Comparison of ENCODE assay signal across 11 cellular contexts in genomic region chr4:87555751-87556619, GRCh38. TPM values are rescaled to one million over a fixed set of nuclear protein-coding genes. Genes with fewer than 3 reads are reported as not detected.
A peak's percentile ranks its signal among the peaks of the same experiment; 100 is the strongest.
DNase-seq lines count a peak whose midpoint lies in the region; ATAC-seq, FAIRE-seq and TF ChIP-seq lines count a peak whose summit lies in the region.
"Had no signal": no experiment of that assay in that cellular context is flagged by ENCODE, and none has a peak within 500 bp of the region (broad histone marks: within the 10 kb centered on the region; RNA-seq: fewer than 3 reads in every experiment).

No MANE protein-coding gene starts in this region.

- no peaks in the 10 kb centered on the region for H3K23me2 ChIP-seq in H1 (ENCODE audit: low read depth, low read length)

- DNase-seq in EL, result peak; percentile 84
- DNase-seq in MV-4-11 (lab: John Stamatoyannopoulos, UW), result peak; percentile 41
- no peak for DNase-seq in H1 (ENCODE audit: low read depth in 1 of 2, low spot score in 2 of 2)
- peak; percentile 97 for DNase-seq in renal cortical epithelial cell (ENCODE audit: low read depth)
- no peak for DNase-seq in left colon
- DNase-seq in NCI-H2029 (lab: John Stamatoyannopoulos, UW), result no peak
- DNase-seq: heart right ventricle, pancreas, SHP77 treated with DMSO at 0.1 percent for 48 hours had no signal

- H3K9ac ChIP-seq in H1 (replicated peaks in 1 of 4; ENCODE audit: extremely low read depth in 1 of 4, low read depth in 3 of 4, low read length in 3 of 4), result no peak overlapping the region

- no peak overlapping the region for H3K4me2 ChIP-seq in H1 (ENCODE audit: insufficient read depth in 1 of 2, low read depth in 2 of 2, low read length in 2 of 2)

- no peaks in the 10 kb centered on the region for H3K79me1 ChIP-seq in H1 (ENCODE audit: low read depth, low read length)

- no peak overlapping the region for H2BK12ac ChIP-seq in H1 (ENCODE audit: low read depth, low read length)

- no peak overlapping the region for H4K91ac ChIP-seq in H1 (replicated peaks; ENCODE audit: insufficient read length, low read length)

- H3K4me3 ChIP-seq in H1 (ENCODE audit: extremely low read depth in 1 of 4, insufficient read depth in 2 of 4, low read depth in 3 of 4, low read length in 4 of 4), result no peak overlapping the region
- H3K4me3 ChIP-seq: heart right ventricle, pancreas had no signal

- no peak overlapping the region for H2BK20ac ChIP-seq in H1 (ENCODE audit: low read length)

- H3K14ac ChIP-seq in H1 (ENCODE audit: insufficient read length), result no peak overlapping the region

- no peaks in the 10 kb centered on the region for H3K79me2 ChIP-seq in H1 (ENCODE audit: control insufficient read depth in 1 of 2, insufficient read depth in 2 of 2, low read length in 2 of 2)

- POLR2A ChIA-PET in H1 (lab: Charles Lee; ENCODE audit: partially characterized antibody), result no interaction called here

- no peaks in the 10 kb centered on the region for H3K9me3 ChIP-seq in H1 (ENCODE audit: insufficient read depth in 2 of 2, low read depth in 1 of 2, low read length in 1 of 2)
- H3K9me3 ChIP-seq: heart right ventricle, pancreas had no signal

- 87% methylated on average over 5 of the region's 5 CpGs; no CpG with 5 or more reads in 1 of the 2 experiments for WGBS in H1 (ENCODE audit: extremely low coverage in 1 of 2, insufficient coverage in 1 of 2, insufficient read length in 1 of 2, insufficient replicate concordance in 2 of 2, low coverage in 1 of 2, low lambda C conversion rate in 2 of 2, missing lambda C conversion rate in 1 of 2), 2 experiments

- intact Hi-C loops in left colon (cut with DNase I, micrococcal nuclease), result no loop called here

- H3K36me3 ChIP-seq in H1 (ENCODE audit: control insufficient read depth in 2 of 4, insufficient read depth in 4 of 4, low read length in 3 of 4), result no peaks in the 10 kb centered on the region
- H3K36me3 ChIP-seq: heart right ventricle, pancreas had no signal

- peak overlapping the region; percentile 16; the same call in 1 of the 2 replicates for H2AFZ ChIP-seq in H1 (ENCODE audit: low read length)

- no peak overlapping the region for H4K8ac ChIP-seq in H1 (ENCODE audit: extremely low read depth, insufficient read depth, low read length)

- H4K20me1 ChIP-seq in H1 (replicated peaks in 1 of 2; ENCODE audit: control insufficient read depth in 1 of 2, insufficient read depth in 2 of 2, low read length in 2 of 2), result no peaks in the 10 kb centered on the region

- H4K5ac ChIP-seq in H1 (ENCODE audit: insufficient read length, low read depth, low read length), result no peak overlapping the region

- H3K4me1 ChIP-seq in H1 (replicated peaks in 1 of 4; ENCODE audit: control insufficient read depth in 3 of 4, insufficient read depth in 4 of 4, low read length in 3 of 4), result peaks cover 0 to 3% (median 0%) of the 10 kb centered on the region in 4 experiments; a peak in 2 of 7 replicates
- H3K4me1 ChIP-seq: pancreas had no signal

- FAIRE-seq in H1 (lab: Jason Lieb, UNC), result no peak
- FAIRE-seq: pancreas had no signal

- ATAC-seq in GM21390 (IDR thresholded peaks at IDR 0.05; ENCODE audit: unreplicated experiment) (no peak), left colon (no peak), GM19463 (IDR thresholded peaks at IDR 0.05; ENCODE audit: unreplicated experiment) (no peak)

- no peak for TF ChIP-seq EP300 in H1 (IDR thresholded peaks at IDR 0.05; ENCODE audit: borderline replicate concordance in 1 of 2, low read depth in 2 of 2, low read length in 2 of 2)

- CTCF ChIA-PET in H1 (lab: Charles Lee; ENCODE audit: partially characterized antibody), result interaction anchor here (2.0 to 3.8 kb wide), 3 partner anchors 12 to 292 kb away, joined by 5 to 18 read pairs (median 11); no protein-coding TSS in a partner anchor

- H3K18ac ChIP-seq in H1 (ENCODE audit: extremely low read depth, low read length), result no peak overlapping the region

- H3K27me3 ChIP-seq in H1 (replicated peaks in 1 of 4; ENCODE audit: control insufficient read depth in 3 of 4, extremely low read depth in 1 of 4, insufficient read depth in 3 of 4, low read length in 3 of 4), result no peaks in the 10 kb centered on the region
- H3K27me3 ChIP-seq: heart right ventricle, pancreas had no signal

- no peak for TF ChIP-seq POLR2A in H1 (IDR thresholded peaks at IDR 0.05; ENCODE audit: control extremely low read depth in 1 of 2, low read depth in 2 of 2, low read length in 2 of 2)

- no peak overlapping the region for H3K4ac ChIP-seq in H1 (replicated peaks; ENCODE audit: insufficient read length, low read depth, low read length)

- H2BK5ac ChIP-seq in H1 (ENCODE audit: low read depth, low read length), result no peak overlapping the region

- H2AK5ac ChIP-seq in H1 (ENCODE audit: low read depth, low read length), result no peak overlapping the region

- H2BK15ac ChIP-seq in H1 (ENCODE audit: low read length), result no peak overlapping the region

- H3K27ac ChIP-seq in H1 (ENCODE audit: low read depth, low read length), result no peak overlapping the region
- H3K27ac ChIP-seq: pancreas had no signal

- no peak overlapping the region for H3K56ac ChIP-seq in H1 (replicated peaks; ENCODE audit: insufficient read length, low read depth, low read length)

- no peak overlapping the region for H3K23ac ChIP-seq in H1 (ENCODE audit: insufficient read length)

- TF ChIP-seq CTCF in H1 (IDR thresholded peaks at IDR 0.05; ENCODE audit: control extremely low read depth in 1 of 3, insufficient read depth in 1 of 3, low read depth in 1 of 3, low read length in 3 of 3), result no peak

- no peak overlapping the region for H2BK120ac ChIP-seq in H1 (replicated peaks; ENCODE audit: low read depth, low read length)

- TF ChIP-seq RAD21 in H1 (IDR thresholded peaks at IDR 0.05 in 1 of 2, conservative IDR thresholded peaks at IDR 0.05 in 1 of 2; ENCODE audit: low read depth in 2 of 2, low read length in 2 of 2), result no peak

TF ChIP-seq in H1, 55 proteins besides CTCF, POLR2A, EP300 and RAD21 (continues in another document):
- TF ChIP-seq GABPA (IDR thresholded peaks at IDR 0.05; ENCODE audit: borderline replicate concordance, insufficient read depth, low read length), result no peak
- no peak for TF ChIP-seq BCL11A (IDR thresholded peaks at IDR 0.05; ENCODE audit: low read depth in 2 of 2, low read length in 2 of 2)

RNA-seq across cellular contexts. Expression of gene SPARCL1, which starts 26.8 kb away (rescaled TPM):
- total RNA-seq in H1 (2021; fragmentation: NEBNext Ultra II Directional; extraction: Animal tissue kit (Norgen Biotek cat#: 25700)), result 0.48 and 0.78 TPM in 2 replicates
- polyA plus RNA-seq in H1 (2011; rRNA removed), result 0.36 and 0.51 TPM in 2 replicates
- 0.53 TPM for polyA plus RNA-seq in H1 (2011; cell fraction: cytosol; rRNA removed)
- 0.33 TPM for polyA plus RNA-seq in H1 (2011; cell fraction: nucleus; rRNA removed)
- 0.42 to 0.70 TPM (median 0.55 TPM) in 4 replicates for polyA plus RNA-seq in H1 (2012, experiment 1 of 2)
- polyA plus RNA-seq in H1 (2012, experiment 2 of 2), result 0.17 TPM
- 0.43 TPM for polyA plus RNA-seq in H1 (2013, experiment 1 of 2)
- 0.31 TPM for polyA plus RNA-seq in H1 (2013, experiment 2 of 2)
- 0.38 and 0.41 TPM in 2 replicates for polyA minus RNA-seq in H1 (2011; rRNA and poly(A)+ RNA removed)
- polyA minus RNA-seq in H1 (2011; cell fraction: cytosol; rRNA and poly(A)+ RNA removed), result not detected
- polyA minus RNA-seq in H1 (2011; cell fraction: nucleus; rRNA and poly(A)+ RNA removed), result 0.80 TPM
- 0.35 and 1.7 TPM in 2 replicates for total RNA-seq in renal cortical epithelial cell
- total RNA-seq in left colon, result 10 to 100 TPM; 31.8 to 97.8 TPM

RNA-seq across cellular contexts. Expression of gene DSPP, which starts 52.3 kb away (rescaled TPM):
- not detected in 2 replicates for total RNA-seq in H1 (2021; fragmentation: NEBNext Ultra II Directional; extraction: Animal tissue kit (Norgen Biotek cat#: 25700))
- polyA plus RNA-seq in H1 (2011; rRNA removed), result not detected in 2 replicates
- not detected for polyA plus RNA-seq in H1 (2011; cell fraction: cytosol; rRNA removed)
- not detected for polyA plus RNA-seq in H1 (2011; cell fraction: nucleus; rRNA removed)
- not detected in 4 replicates for polyA plus RNA-seq in H1 (2012, experiment 1 of 2)
- not detected for polyA plus RNA-seq in H1 (2012, experiment 2 of 2)
- polyA plus RNA-seq in H1 (2013, experiment 1 of 2), result not detected
- polyA plus RNA-seq in H1 (2013, experiment 2 of 2), result not detected
- not detected in 2 replicates for polyA minus RNA-seq in H1 (2011; rRNA and poly(A)+ RNA removed)
- polyA minus RNA-seq in H1 (2011; cell fraction: cytosol; rRNA and poly(A)+ RNA removed), result not detected
- not detected for polyA minus RNA-seq in H1 (2011; cell fraction: nucleus; rRNA and poly(A)+ RNA removed)
- total RNA-seq in renal cortical epithelial cell (not detected in 2 replicates), left colon (not detected)
- total RNA-seq: heart right ventricle, pancreas had no signal
- polyA plus RNA-seq: heart right ventricle, pancreas had no signal

Comparison
In these comparisons a context has a peak if more than half of its experiments do, and no peak if none do; other contexts are left out.
1. DNase-seq: peak in EL (single experiment), MV-4-11 (single experiment) and renal cortical epithelial cell (single experiment); none in H1 (0 of 2), left colon (0 of 2) and NCI-H2029 (single experiment).
2. RNA of gene SPARCL1, which starts 26.8 kb away (total RNA-seq): 31.8 to 97.8 TPM in left colon; 0.48 to 0.78 TPM in H1 and 0.35 to 1.7 TPM in renal cortical epithelial cell; every median in the first group is over 10 times any median in the second.